9 cellular contexts compared by ENCODE assay signal in the genomic region with DNA sequence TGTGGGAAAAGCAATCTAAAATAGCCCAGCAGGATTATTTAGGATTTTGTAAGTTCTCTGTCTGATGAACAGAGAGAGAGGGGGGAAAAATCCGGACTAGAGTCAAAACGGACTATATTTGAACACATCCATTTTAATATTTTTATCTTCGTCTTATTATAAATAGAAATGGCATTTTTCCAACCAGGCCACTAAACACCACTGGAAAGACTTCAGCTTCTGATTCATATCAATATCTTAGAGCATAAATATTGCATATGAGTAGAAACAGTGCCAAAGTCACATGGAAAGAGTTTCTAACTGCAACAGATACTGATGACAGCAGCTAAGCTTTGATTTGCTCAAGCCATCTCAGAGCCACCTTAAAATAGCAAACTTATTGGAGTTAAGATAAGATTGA. TPM values are rescaled to one million over a fixed set of nuclear protein-coding genes. Genes with fewer than 3 reads are reported as not detected.
DNase-seq lines count a peak whose midpoint lies in the region; ATAC-seq and TF ChIP-seq lines count a peak whose summit lies in the region.
"Had no signal": no experiment of that assay in that cellular context is flagged by ENCODE, and none has a peak within 500 bp of the region (broad histone marks: within the 10 kb centered on the region; RNA-seq: fewer than 3 reads in every experiment).

No MANE protein-coding gene starts in this region.

- no peak overlapping the region for H3K4me3 Mint-ChIP-seq in activated CD4-positive, alpha-beta T cell treated with anti-CD3 and anti-CD28 coated beads, Interleukin-2, amount 10 ng/mL, durations not matched to agents 24 days and 14 days

- intact Hi-C loops in mammary epithelial cell (cut with micrococcal nuclease): loop anchor here (5.0 kb wide), 1 partner anchor 33 kb away; no protein-coding TSS in a partner anchor
- intact Hi-C loops in activated CD4-positive, alpha-beta T cell treated with anti-CD3 and anti-CD28 coated beads, Interleukin-2, amount 10 ng/mL, durations not matched to agents 24 days and 14 days (cut with micrococcal nuclease): no loop called here

- H3K27me3 Mint-ChIP-seq in activated CD4-positive, alpha-beta T cell treated with anti-CD3 and anti-CD28 coated beads, Interleukin-2, amount 10 ng/mL, durations not matched to agents 24 days and 14 days: peaks cover 24% of the 10 kb centered on the region

- H3K27ac Mint-ChIP-seq in activated CD4-positive, alpha-beta T cell treated with anti-CD3 and anti-CD28 coated beads, Interleukin-2, amount 10 ng/mL, durations not matched to agents 24 days and 14 days: no peak overlapping the region
- H3K27ac Mint-ChIP-seq: activated T-cell treated with anti-CD3 and anti-CD28 coated beads, Interleukin-2, amount 50 U/mL, for 24 hours had no signal

- no peak for TF ChIP-seq POLR2A in suprapubic skin (IDR thresholded peaks at IDR 0.05)

- TF ChIP-seq CTCF in mammary epithelial cell (conservative IDR thresholded peaks at IDR 0.05 in 1 of 2, IDR thresholded peaks at IDR 0.05 in 1 of 2; ENCODE audit: extremely low read depth in 1 of 2, insufficient read depth in 1 of 2, low read depth in 1 of 2, low read length in 2 of 2) (no peak), lung (IDR thresholded peaks at IDR 0.05; ENCODE audit: control extremely low read depth, extremely low read depth) (no peak), suprapubic skin (IDR thresholded peaks at IDR 0.05) (no peak)

- dilution Hi-C loops in mammary epithelial cell (cut with HindIII; ENCODE audit: low sequenced_read_pairs): no loop called here

- TF ChIP-seq EP300 in suprapubic skin (IDR thresholded peaks at IDR 0.05): no peak

- H3K4me3 ChIP-seq in mammary epithelial cell (replicated peaks in 1 of 3; ENCODE audit: insufficient read depth in 1 of 3, low read depth in 2 of 3, low read length in 3 of 3) (peak overlapping the region; percentile 43 to 47 (median 45)), lung (peak overlapping the region; percentile 55), suprapubic skin (peak overlapping the region; percentile 52)

- no peaks in the 10 kb centered on the region for H3K79me2 ChIP-seq in mammary epithelial cell (ENCODE audit: insufficient read depth, low read length)

- H3K9me3 Mint-ChIP-seq in activated CD4-positive, alpha-beta T cell treated with anti-CD3 and anti-CD28 coated beads, Interleukin-2, amount 10 ng/mL, durations not matched to agents 24 days and 14 days: no peaks in the 10 kb centered on the region
- H3K9me3 Mint-ChIP-seq: activated T-cell treated with anti-CD3 and anti-CD28 coated beads, Interleukin-2, amount 50 U/mL, for 24 hours had no signal

- no TSS peak for BruUV-seq in mammary epithelial cell (replicated peaks; lab: Mats Ljungman, UMichigan)

- H3K36me3 ChIP-seq in mammary epithelial cell (ENCODE audit: insufficient read depth, low read length) (no peaks in the 10 kb centered on the region), lung (ENCODE audit: control insufficient read depth in 2 of 2, insufficient read depth in 2 of 2, low read length in 2 of 2) (no peaks in the 10 kb centered on the region), suprapubic skin (no peaks in the 10 kb centered on the region)

- no peaks in the 10 kb centered on the region for H4K20me1 ChIP-seq in mammary epithelial cell (ENCODE audit: insufficient read depth, low read length)

- 0% methylated on average over 3 of the region's 3 CpGs for whole genome bisulfite sequencing in mammary epithelial cell (ENCODE audit: low coverage, missing lambda C conversion rate)
- 6 to 16% methylated on average over 3 of the region's 3 CpGs for WGBS in lung, 2 donors
- WGBS in suprapubic skin: 4% methylated on average over 3 of the region's 3 CpGs

- in situ Hi-C loops in mammary epithelial cell (cut with MboI; ENCODE audit: low sequenced_read_pairs in 2 of 2): loop anchor here in 1 of 2 donors (10.0 kb wide), 1 partner anchor 45 kb away; no protein-coding TSS in a partner anchor

- peak overlapping the region; percentile 85 for H3K4me2 ChIP-seq in mammary epithelial cell (ENCODE audit: insufficient read depth, low read depth, low read length)

- H2AFZ ChIP-seq in mammary epithelial cell (ENCODE audit: low read depth, low read length): peak overlapping the region; percentile 89

- no peaks in the 10 kb centered on the region for H3K36me3 Mint-ChIP-seq in activated CD4-positive, alpha-beta T cell treated with anti-CD3 and anti-CD28 coated beads, Interleukin-2, amount 10 ng/mL, durations not matched to agents 24 days and 14 days (ENCODE audit: low read depth)

- H3K9me3 ChIP-seq in mammary epithelial cell (replicated peaks; ENCODE audit: insufficient read depth, low read length) (no peaks in the 10 kb centered on the region), lung (ENCODE audit: control insufficient read depth in 2 of 2, insufficient read depth in 1 of 2, low read length in 1 of 2) (no peaks in the 10 kb centered on the region), suprapubic skin (no peaks in the 10 kb centered on the region)

- H3K4me1 ChIP-seq in mammary epithelial cell (ENCODE audit: insufficient read depth, low read length): peaks cover 35% of the 10 kb centered on the region
- peaks cover 4 to 8% of the 10 kb centered on the region in 2 donors for H3K4me1 ChIP-seq in lung (ENCODE audit: control insufficient read depth in 2 of 2, insufficient read depth in 2 of 2, low read length in 2 of 2)
- H3K4me1 ChIP-seq in suprapubic skin: peaks cover 33% of the 10 kb centered on the region

- DNase-seq in mammary epithelial cell (peak; percentile 2), lung (ENCODE audit: low spot score) (no peak), suprapubic skin (ENCODE audit: low spot score in 2 of 2) (no peak), NCI-H524 (lab: John Stamatoyannopoulos, UW) (no peak)
- DNase-seq in activated CD4-positive, alpha-beta T cell treated with anti-CD3 and anti-CD28 coated beads, Interleukin-2, amount 10 ng/mL, durations not matched to agents 24 days and 14 days: no peak

- H3K27ac ChIP-seq in mammary epithelial cell (ENCODE audit: insufficient read depth, low read depth, low read length) (no peak overlapping the region), lung (ENCODE audit: low read depth in 1 of 2, low read length in 1 of 2) (peak overlapping the region; percentile 76 to 83), suprapubic skin (peak overlapping the region; percentile 81)

- CTCF ChIA-PET in mammary epithelial cell (lab: Charles Lee; ENCODE audit: low non-redundant PET): no interaction called here

- H3K4me1 Mint-ChIP-seq in activated CD4-positive, alpha-beta T cell treated with anti-CD3 and anti-CD28 coated beads, Interleukin-2, amount 10 ng/mL, durations not matched to agents 24 days and 14 days: peaks cover 4% of the 10 kb centered on the region

- H3K27me3 ChIP-seq in mammary epithelial cell (ENCODE audit: insufficient read depth, low read length) (no peaks in the 10 kb centered on the region), lung (ENCODE audit: control insufficient read depth, insufficient read depth) (no peaks in the 10 kb centered on the region), suprapubic skin (no peaks in the 10 kb centered on the region)

- no peak overlapping the region for H3K9ac ChIP-seq in mammary epithelial cell (ENCODE audit: insufficient read depth, low read length)

- ATAC-seq in HG03432 (IDR thresholded peaks at IDR 0.05; ENCODE audit: unreplicated experiment) (peak; percentile 16), lung (ENCODE audit: insufficient read depth, low FRiP score) (no peak), GM21576 (IDR thresholded peaks at IDR 0.05; ENCODE audit: unreplicated experiment) (no peak)
- ATAC-seq: HCT116 had no signal

RNA-seq across cellular contexts. Expression of a gene that starts 0.5 kb away (rescaled TPM):
- 1 to 10 TPM in 1 of 2 donors, not detected in 1; 5.3 TPM for total RNA-seq in mammary epithelial cell
- 0.09 TPM for polyA plus RNA-seq in mammary epithelial cell
- polyA minus RNA-seq in mammary epithelial cell: not detected
- 10 to 100 TPM in 1 of 2 donors, 1 to 10 TPM in 1; 8.6 to 17.9 TPM for total RNA-seq in lung
- polyA plus RNA-seq in lung: 1 to 10 TPM; 1.1 to 1.6 TPM
- total RNA-seq in suprapubic skin: 10 to 100 TPM; 10.5 to 33.4 (median 13.2) TPM
- not detected in 2 replicates for total RNA-seq in activated CD4-positive, alpha-beta T cell treated with anti-CD3 and anti-CD28 coated beads, Interleukin-2, amount 10 ng/mL, durations not matched to agents 24 days and 14 days
